8 cellular contexts compared by ENCODE assay signal in genomic region chr16:79261461-79261860, GRCh38.
A peak's percentile ranks its signal among the peaks of the same experiment; 100 is the strongest.
DNase-seq lines count a peak whose midpoint lies in the region; ATAC-seq and TF ChIP-seq lines count a peak whose summit lies in the region.

No MANE protein-coding gene starts in this region.

- H3K4me1 ChIP-seq in PC-9 (replicated peaks; ENCODE audit: insufficient read depth), result no peaks in the 10 kb centered on the region

- CTCF ChIA-PET in PC-9 (lab: Charles Lee), result no interaction called here

- H3K4me3 Mint-ChIP-seq in chondrocyte (ENCODE audit: unreplicated experiment) (no peak overlapping the region), nephron progenitor cell (no peak overlapping the region)

- POLR2A ChIA-PET in PC-9 (lab: Charles Lee; ENCODE audit: unreplicated experiment), result no interaction called here

- ATAC-seq in HG03159 (IDR thresholded peaks at IDR 0.05; ENCODE audit: unreplicated experiment) (no peak), GM18858 (IDR thresholded peaks at IDR 0.05; ENCODE audit: unreplicated experiment) (no peak)

- no peak overlapping the region for H3K4me2 ChIP-seq in PC-9

- H3K27ac ChIP-seq in PC-9, result no peak overlapping the region

- H3K36me3 ChIP-seq in PC-9 (ENCODE audit: low read depth), result no peaks in the 10 kb centered on the region

- BruUV-seq in PC-9 (replicated peaks; lab: Mats Ljungman, UMichigan), result no TSS peak

- peak; percentile 49 for TF ChIP-seq CTCF in PC-9 (conservative IDR thresholded peaks at IDR 0.05)
- peak; percentile 64 for TF ChIP-seq CTCF in chondrocyte (IDR thresholded peaks at IDR 0.05)
- TF ChIP-seq CTCF in nephron progenitor cell (IDR thresholded peaks at IDR 0.05), result peak; percentile 65

- DNase-seq in SKM-1 treated with dmso at 0.1 percent for 144 hours (lab: John Stamatoyannopoulos, UW; ENCODE audit: unreplicated experiment) (peak; percentile 29), SKM-1 (lab: John Stamatoyannopoulos, UW; ENCODE audit: unreplicated experiment) (no peak), PC-9 (peak in 1 of 2 experiments; percentile 10), chondrocyte (ENCODE audit: low spot score) (no peak), nephron progenitor cell (peak; percentile 61), SW 1271 (lab: John Stamatoyannopoulos, UW) (no peak)

- no peak overlapping the region for H3K27ac Mint-ChIP-seq in chondrocyte (ENCODE audit: unreplicated experiment)
- no peak overlapping the region for H3K27ac Mint-ChIP-seq in nephron progenitor cell

- no peaks in the 10 kb centered on the region for H3F3A ChIP-seq in PC-9 (ENCODE audit: insufficient read depth, low read depth)

- H3K27me3 Mint-ChIP-seq in chondrocyte (ENCODE audit: low read depth), result peaks cover 9% of the 10 kb centered on the region
- peaks cover 28% of the 10 kb centered on the region for H3K27me3 Mint-ChIP-seq in nephron progenitor cell (ENCODE audit: low read depth, poor library complexity)

- H4K20me1 ChIP-seq in PC-9 (ENCODE audit: insufficient read depth), result no peaks in the 10 kb centered on the region

- H3K36me3 Mint-ChIP-seq in chondrocyte (ENCODE audit: low read depth) (no peaks in the 10 kb centered on the region), nephron progenitor cell (ENCODE audit: low read depth) (no peaks in the 10 kb centered on the region)

- no peaks in the 10 kb centered on the region for H3K9me3 ChIP-seq in PC-9 (ENCODE audit: insufficient read depth, low read depth)

- H2AFZ ChIP-seq in PC-9, result no peak overlapping the region

- H3K9me2 ChIP-seq in PC-9 (ENCODE audit: insufficient read depth), result no peaks in the 10 kb centered on the region

- peaks cover 11% of the 10 kb centered on the region for H3K27me3 ChIP-seq in PC-9 (ENCODE audit: insufficient read depth, low read depth)

- H3K4me3 ChIP-seq in PC-9, result no peak overlapping the region

- H3K9me3 Mint-ChIP-seq in chondrocyte (ENCODE audit: low read depth), result no peaks in the 10 kb centered on the region
- no peaks in the 10 kb centered on the region for H3K9me3 Mint-ChIP-seq in nephron progenitor cell

- intact Hi-C loops in PC-9 (cut with micrococcal nuclease; ENCODE audit: unreplicated experiment), result loop anchor here (2.0 kb wide), 1 partner anchor 759 kb away; no protein-coding TSS in a partner anchor

- H3K79me2 ChIP-seq in PC-9 (ENCODE audit: low read depth), result no peaks in the 10 kb centered on the region

- H3K4me1 Mint-ChIP-seq in chondrocyte (ENCODE audit: low read depth) (peaks cover 13% of the 10 kb centered on the region), nephron progenitor cell (peaks cover 39% of the 10 kb centered on the region)

Comparison
In these comparisons a context has a peak if more than half of its experiments do, and no peak if none do; other contexts are left out.
1. DNase-seq: peak in SKM-1 treated with dmso at 0.1 percent for 144 hours (single experiment) and nephron progenitor cell (single experiment); none in SKM-1 (single experiment), chondrocyte (single experiment) and SW 1271 (0 of 2).
2. Peak in every context shown above with its lines, with median percentiles within 50 percentile points of each other: CTCF ChIP-seq.